Comparison of ENCODE assay signal across 11 cellular contexts in genomic region chrX:40090961-40091360, GRCh38. TPM values are rescaled to one million over a fixed set of nuclear protein-coding genes. Genes with fewer than 3 reads are reported as not detected.
DNase-seq lines count a peak whose midpoint lies in the region; TF ChIP-seq lines count a peak whose summit lies in the region.
"Had no signal": no experiment of that assay in that cellular context is flagged by ENCODE, and none has a peak within 500 bp of the region (broad histone marks: within the 10 kb centered on the region; RNA-seq: fewer than 3 reads in every experiment).

No MANE protein-coding gene starts in this region.

- H2AFZ ChIP-seq in OCI-LY7 (ENCODE audit: low read length) = no peak overlapping the region

- no peaks in the 10 kb centered on the region for H3K9me2 ChIP-seq in OCI-LY7 (ENCODE audit: insufficient read depth, low read length)

- no TSS peak for BruUV-seq in OCI-LY7 (replicated peaks; lab: Mats Ljungman, UMichigan)

- no peak for DNase-seq in T-helper 2 cell treated with Interferon-gamma antibody and Interleukin-4, amounts not matched to agents 5 μg/mL and 100 μg/mL, for 36 hours (ENCODE audit: low spot score)
- DNase-seq in T-helper 2 cell (no peak), OCI-LY7 (ENCODE audit: low spot score) (no peak), epithelial cell of proximal tubule (ENCODE audit: low read depth) (no peak), progenitor cell of endocrine pancreas (ENCODE audit: low spot score, unreplicated experiment) (no peak), cerebellar nuclear complex (lab: John Stamatoyannopoulos, UW) (no peak), anterior cingulate cortex (lab: John Stamatoyannopoulos, UW) (no peak), amniotic stem cell (lab: John Stamatoyannopoulos, UW) (no peak)
- DNase-seq: GF-D8; stimulated activated CD4-positive, alpha-beta T cell treated with anti-CD3 and anti-CD28 coated beads, Interleukin-2, amount 100 ng/mL, for 48 hours had no signal

- H3K27ac ChIP-seq in OCI-LY7 (ENCODE audit: low read depth, low read length, poor library complexity, severe bottlenecking) = no peak overlapping the region

- H3K4me2 ChIP-seq in OCI-LY7 (ENCODE audit: low read length) = peak overlapping the region; percentile 75

- H4K20me1 ChIP-seq in OCI-LY7 (ENCODE audit: insufficient read depth, low read length) = peaks cover 43% of the 10 kb centered on the region

- no peaks in the 10 kb centered on the region for H3K27me3 Mint-ChIP-seq in T-helper 2 cell treated with Interferon-gamma antibody and Interleukin-4, amounts not matched to agents 5 μg/mL and 100 μg/mL, for 36 hours (ENCODE audit: low read depth)
- peaks cover 33% of the 10 kb centered on the region for H3K27me3 Mint-ChIP-seq in progenitor cell of endocrine pancreas

- H3K9me3 Mint-ChIP-seq in T-helper 2 cell treated with Interferon-gamma antibody and Interleukin-4, amounts not matched to agents 5 μg/mL and 100 μg/mL, for 36 hours = no peaks in the 10 kb centered on the region
- H3K9me3 Mint-ChIP-seq in progenitor cell of endocrine pancreas (ENCODE audit: low read depth) = no peaks in the 10 kb centered on the region

- peaks cover 24% of the 10 kb centered on the region for H3K36me3 Mint-ChIP-seq in T-helper 2 cell treated with Interferon-gamma antibody and Interleukin-4, amounts not matched to agents 5 μg/mL and 100 μg/mL, for 36 hours (ENCODE audit: low read depth)
- peaks cover 1% of the 10 kb centered on the region for H3K36me3 Mint-ChIP-seq in progenitor cell of endocrine pancreas (ENCODE audit: insufficient read depth)

- peaks cover 98% of the 10 kb centered on the region for H3K79me2 ChIP-seq in OCI-LY7 (ENCODE audit: insufficient read depth, low read depth, low read length)

- no peaks in the 10 kb centered on the region for H3K9me3 ChIP-seq in OCI-LY7 (ENCODE audit: low read length)
- H3K9me3 ChIP-seq: upper lobe of left lung had no signal

- H3K36me3 ChIP-seq in OCI-LY7 (ENCODE audit: insufficient read depth, low read length) = peaks cover 21% of the 10 kb centered on the region
- H3K36me3 ChIP-seq: upper lobe of left lung had no signal

- intact Hi-C loops in OCI-LY7 (cut with micrococcal nuclease; ENCODE audit: unreplicated experiment) = loop anchor here (2.0 to 10.0 kb wide), 2 partner anchors 76 to 136 kb away; no protein-coding TSS in a partner anchor

- H3K4me3 ChIP-seq in OCI-LY7 (ENCODE audit: low read depth, low read length, poor library complexity, severe bottlenecking) (peak overlapping the region; percentile 63), epithelial cell of proximal tubule (ENCODE audit: low read depth, low read length) (peak overlapping the region; percentile 42)

- H3K4me1 ChIP-seq in OCI-LY7 (ENCODE audit: insufficient read depth, low read length, poor library complexity, severe bottlenecking) = peaks cover 82% of the 10 kb centered on the region

- TF ChIP-seq CTCF in OCI-LY7 (conservative IDR thresholded peaks at IDR 0.05; ENCODE audit: low read length) (no peak), epithelial cell of proximal tubule (conservative IDR thresholded peaks at IDR 0.05; ENCODE audit: low read depth, low read length) (no peak), progenitor cell of endocrine pancreas (IDR thresholded peaks at IDR 0.05; ENCODE audit: unreplicated experiment) (no peak)

- POLR2A ChIA-PET in OCI-LY7 (lab: Charles Lee) = no interaction called here

- H3K27ac Mint-ChIP-seq in T-helper 2 cell treated with Interferon-gamma antibody and Interleukin-4, amounts not matched to agents 5 μg/mL and 100 μg/mL, for 36 hours = peak overlapping the region; percentile 60
- H3K27ac Mint-ChIP-seq in progenitor cell of endocrine pancreas = peak overlapping the region; percentile 39

- peak overlapping the region; percentile 76 for H3K4me3 Mint-ChIP-seq in T-helper 2 cell treated with Interferon-gamma antibody and Interleukin-4, amounts not matched to agents 5 μg/mL and 100 μg/mL, for 36 hours
- H3K4me3 Mint-ChIP-seq in progenitor cell of endocrine pancreas (ENCODE audit: low read depth) = peak overlapping the region; percentile 35

- H3K4me1 Mint-ChIP-seq in T-helper 2 cell treated with Interferon-gamma antibody and Interleukin-4, amounts not matched to agents 5 μg/mL and 100 μg/mL, for 36 hours (ENCODE audit: low read depth) = peaks cover 47% of the 10 kb centered on the region
- peaks cover 52% of the 10 kb centered on the region for H3K4me1 Mint-ChIP-seq in progenitor cell of endocrine pancreas (ENCODE audit: low read depth)

- CTCF ChIA-PET in OCI-LY7 (lab: Charles Lee; ENCODE audit: unreplicated experiment) = no interaction called here

RNA-seq across cellular contexts. Expression of gene BCOR, which starts 6.8 kb away (rescaled TPM):
- 55.6 and 64.3 TPM in 2 replicates for total RNA-seq in OCI-LY7 (2014; rRNA removed; shearing (Covaris generic))
- total RNA-seq in OCI-LY7 (2022) = 48.0 and 52.2 TPM in 2 replicates
- 21.3 and 24.3 TPM in 2 replicates for total RNA-seq in epithelial cell of proximal tubule
- total RNA-seq in progenitor cell of endocrine pancreas = 20.5 TPM in 2 replicates
